In the genomic region with DNA sequence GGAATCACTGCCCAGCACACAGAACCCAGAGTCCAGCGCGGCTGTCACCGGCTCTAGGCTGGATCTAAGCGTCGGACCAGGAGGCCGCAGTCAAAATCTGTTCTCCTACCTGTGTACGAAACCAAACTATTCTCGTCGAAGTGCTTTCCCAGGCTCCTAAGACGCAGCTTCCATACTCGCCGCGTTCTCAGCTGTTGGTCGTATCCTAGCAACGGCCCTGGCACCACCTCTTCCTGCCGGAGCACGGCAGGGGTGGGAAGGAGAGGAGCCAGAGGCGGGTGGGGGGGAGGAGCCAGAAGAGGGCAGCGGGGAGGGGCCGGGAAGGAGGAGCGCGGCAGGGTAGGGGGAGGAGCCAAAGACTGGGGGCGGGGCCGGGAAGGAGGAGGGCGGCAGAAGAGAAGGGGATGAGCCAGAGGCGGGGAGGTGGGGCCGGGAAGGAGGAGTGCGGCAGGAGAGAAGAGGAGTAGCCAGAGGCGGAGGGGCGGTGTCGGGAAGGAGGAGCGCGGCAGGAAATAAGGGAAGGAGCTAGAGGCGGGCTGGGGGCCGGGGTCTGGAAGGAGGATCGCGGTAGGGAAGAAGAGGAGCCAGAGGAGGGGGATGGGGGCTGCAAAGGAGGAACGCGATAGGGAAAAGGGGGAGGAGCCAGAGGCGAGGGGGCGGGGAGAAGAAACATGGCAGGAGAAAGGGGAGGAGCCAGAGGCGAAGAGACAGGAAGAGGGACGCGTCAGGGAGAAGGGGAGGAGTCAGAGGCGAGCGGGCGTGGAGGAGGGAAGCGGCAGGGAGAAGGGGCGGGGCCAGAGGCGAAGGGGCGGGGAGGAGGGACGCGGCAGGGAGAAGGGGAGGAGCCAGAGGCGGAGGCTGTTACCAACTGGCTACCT, we compare ENCODE assay signal across 8 cellular contexts. TPM values are rescaled to one million over a fixed set of nuclear protein-coding genes. Genes with fewer than 3 reads are reported as not detected.
A peak's percentile ranks its signal among the peaks of the same experiment; 100 is the strongest.
DNase-seq lines count a peak whose midpoint lies in the region; ATAC-seq, FAIRE-seq and TF ChIP-seq lines count a peak whose summit lies in the region.

TSS of gene IQUB (minus strand) at position 213 of the 878 bp plus-strand sequence. CDS start 22,255 bp downstream, outside the sequence.

- intact Hi-C loops in Right ventricle myocardium superior (cut with DNase I) = no loop called here
- intact Hi-C loops in pancreas (cut with DNase I) = no loop called here
- intact Hi-C loops in tibial artery (cut with DNase I; ENCODE audit: low total_unique reads) = no loop called here

- H3K4me1 ChIP-seq in pancreas = peaks cover 0 to 11% (median 6%) of the 10 kb centered on the region in 3 donors
- peaks cover 0 to 12% (median 8%) of the 10 kb centered on the region in 4 donors for H3K4me1 ChIP-seq in tibial artery

- no peak for FAIRE-seq in pancreas (lab: Jason Lieb, UNC)

- H3K36me3 ChIP-seq in pancreas (no peaks in the 10 kb centered on the region), tibial artery (peaks cover 0 to under 1% (median 0%) of the 10 kb centered on the region in 3 donors)

- peak; percentile 96 for DNase-seq in GM10266 (ENCODE audit: extremely low spot score)
- DNase-seq in NCI-H1105 treated with DMSO at 0.1 percent for 48 hours (lab: John Stamatoyannopoulos, UW) = peak; percentile 95
- peak; percentile 95 for DNase-seq in SKM-1 treated with dmso at 0.1 percent for 144 hours (lab: John Stamatoyannopoulos, UW; ENCODE audit: unreplicated experiment)
- DNase-seq in activated naive CD8-positive, alpha-beta T cell treated with anti-CD3 and anti-CD28 coated beads, Interleukin-2, amount 50 U/mL, for 16 hours (ENCODE audit: low read depth, low spot score) = peak; percentile 95
- peak; percentile 98 for DNase-seq in Right ventricle myocardium superior
- peak; percentile 98 to 100 (median 99) for DNase-seq in pancreas
- peak; percentile 99 for DNase-seq in tibial artery

- peak within 1 kb of the TSS; percentile 54 to 81 (median 73) for H3K27ac ChIP-seq in pancreas
- peak within 1 kb of the TSS; percentile 84 for H3K27ac ChIP-seq in tibial artery

- H3K4me3 ChIP-seq in pancreas (peak within 1 kb of the TSS; percentile 35 to 55 (median 46)), tibial artery (peak within 1 kb of the TSS; percentile 69)

- TF ChIP-seq CTCF in GM10266 (IDR thresholded peaks at IDR 0.05; ENCODE audit: control insufficient read depth, insufficient read depth, low read depth, missing control alignments) (no peak), pancreas (IDR thresholded peaks at IDR 0.05) (no peak), tibial artery (IDR thresholded peaks at IDR 0.05) (no peak)

- H3K27me3 ChIP-seq in pancreas (no peaks in the 10 kb centered on the region), tibial artery (no peaks in the 10 kb centered on the region)

- 0 to 1% methylated on average over 54 of the region's 54 CpGs for WGBS in pancreas, 2 donors

- ATAC-seq in HG02642 (IDR thresholded peaks at IDR 0.05; ENCODE audit: poor library complexity, unreplicated experiment) (peak; percentile 82), Right ventricle myocardium superior (ENCODE audit: poor library complexity) (peak; percentile 97), pancreas (peak; percentile 90 to 97 (median 92))

- no peaks in the 10 kb centered on the region for H3K9me3 ChIP-seq in pancreas
- no peaks in the 10 kb centered on the region for H3K9me3 ChIP-seq in tibial artery

RNA-seq across cellular contexts. Expression of gene IQUB, which starts in this region (rescaled TPM):
- total RNA-seq in Right ventricle myocardium superior = 0.30 TPM
- under 1 TPM; 0.41 to 0.81 (median 0.52) TPM for total RNA-seq in pancreas
- polyA plus RNA-seq in pancreas = under 1 TPM; 0.15 to 0.59 TPM

Comparison
In these comparisons a context has a peak if more than half of its experiments do, and no peak if none do; other contexts are left out.
1. Peak in every context shown above with its lines: DNase-seq, ATAC-seq, H3K4me3 ChIP-seq and H3K27ac ChIP-seq.
2. Peak in DNase-seq and ATAC-seq in Right ventricle myocardium superior; RNA of the gene not detected or under 1 TPM.
3. Peak in DNase-seq, ATAC-seq, H3K4me3 ChIP-seq and H3K27ac ChIP-seq in pancreas; RNA of the gene not detected or under 1 TPM.